ENCODE assay signal across 1 cellular context in genomic region chr6:135877666-135878065, GRCh38.
TF ChIP-seq lines count a peak whose summit lies in the region.

No MANE protein-coding gene starts in this region.

TF ChIP-seq in K562, 482 proteins besides CTCF, POLR2A, EP300 and RAD21 (continued from another document):
- TF ChIP-seq IRF9 (tag; IDR thresholded peaks at IDR 0.05): no peak
